Comparison of ENCODE assay signal across 22 cellular contexts in the genomic region with DNA sequence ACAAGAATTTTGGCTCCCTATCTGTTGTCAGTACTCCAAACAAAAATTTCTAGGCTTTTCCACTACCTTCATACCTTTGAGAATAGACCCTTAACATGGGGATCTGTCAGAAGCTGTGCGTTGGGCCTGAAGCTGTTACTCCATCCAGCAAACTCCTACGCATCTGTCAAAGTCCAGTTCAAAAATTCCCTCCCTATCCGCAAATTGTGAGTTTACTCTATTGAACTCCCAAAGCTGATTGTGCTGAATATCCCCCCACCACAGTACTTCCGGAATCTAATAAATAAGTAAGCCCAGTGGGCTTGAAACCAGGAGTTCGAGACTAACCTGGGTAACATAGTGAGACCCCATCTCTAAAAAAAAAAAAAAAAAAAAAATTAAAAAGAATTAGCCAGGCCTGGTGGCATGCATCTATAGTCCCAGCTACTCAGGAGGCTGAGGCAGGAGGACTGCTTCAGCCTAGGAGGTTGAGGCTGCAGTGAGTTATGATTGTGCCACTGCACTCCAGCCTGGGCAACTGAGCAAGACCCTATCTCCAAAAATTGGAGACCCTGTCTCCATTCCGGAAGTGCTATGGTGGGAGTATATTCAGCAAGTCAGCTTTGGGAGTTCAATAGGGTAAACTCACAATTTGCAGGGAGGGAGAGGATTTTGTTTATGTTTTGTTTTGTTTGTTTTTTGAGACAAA. TPM values are rescaled to one million over a fixed set of nuclear protein-coding genes. Genes with fewer than 3 reads are reported as not detected.
A peak's percentile ranks its signal among the peaks of the same experiment; 100 is the strongest.
DNase-seq lines count a peak whose midpoint lies in the region; ATAC-seq and TF ChIP-seq lines count a peak whose summit lies in the region.
"Had no signal": no experiment of that assay in that cellular context is flagged by ENCODE, and none has a peak within 500 bp of the region (broad histone marks: within the 10 kb centered on the region; RNA-seq: fewer than 3 reads in every experiment).

No MANE protein-coding gene starts in this region.

- peaks cover 2% of the 10 kb centered on the region for H3K36me3 ChIP-seq in H7 (replicated peaks; ENCODE audit: control insufficient read depth, insufficient read depth, low read length)
- no peaks in the 10 kb centered on the region for H3K36me3 ChIP-seq in WERI-Rb-1
- no peaks in the 10 kb centered on the region for H3K36me3 ChIP-seq in neural progenitor cell
- no peaks in the 10 kb centered on the region for H3K36me3 ChIP-seq in breast epithelium
- no peaks in the 10 kb centered on the region for H3K36me3 ChIP-seq in colonic mucosa
- H3K36me3 ChIP-seq: SJSA1 had no signal

- no peak overlapping the region; the same call in 1 of the 2 replicates for H3K4me3 ChIP-seq in H7 (ENCODE audit: insufficient read depth, low read depth, low read length)
- peak overlapping the region; percentile 56 for H3K4me3 ChIP-seq in WERI-Rb-1 (ENCODE audit: low read depth, low read length)
- H3K4me3 ChIP-seq in iPS-18c (ENCODE audit: insufficient read depth, low read depth, low read length), result peak overlapping the region; percentile 51
- peak overlapping the region; percentile 90 for H3K4me3 ChIP-seq in neural progenitor cell
- H3K4me3 ChIP-seq in breast epithelium, result no peak overlapping the region
- no peak overlapping the region for H3K4me3 ChIP-seq in colonic mucosa
- H3K4me3 ChIP-seq: psoas muscle, SJSA1 had no signal

- peak overlapping the region; percentile 87 for H3K4me3 Mint-ChIP-seq in neural progenitor cell
- H3K4me3 Mint-ChIP-seq: CD4-positive, CD25-positive, alpha-beta regulatory T cell had no signal

- H3K9me3 Mint-ChIP-seq in neural progenitor cell, result no peaks in the 10 kb centered on the region
- H3K9me3 Mint-ChIP-seq: CD4-positive, CD25-positive, alpha-beta regulatory T cell; IgD-negative memory B cell had no signal

- H3K4me1 ChIP-seq in neural progenitor cell (peaks cover 13% of the 10 kb centered on the region), breast epithelium (peaks cover 0 to 10% of the 10 kb centered on the region in 2 donors), colonic mucosa (peaks cover 3% of the 10 kb centered on the region)
- H3K4me1 ChIP-seq: psoas muscle, SJSA1 had no signal

- TF ChIP-seq CTCF in WERI-Rb-1 (IDR thresholded peaks at IDR 0.05; ENCODE audit: low read depth, low read length), result no peak
- no peak for TF ChIP-seq CTCF in neural progenitor cell (IDR thresholded peaks at IDR 0.05)
- TF ChIP-seq CTCF in breast epithelium (IDR thresholded peaks at IDR 0.05), result no peak
- TF ChIP-seq CTCF in colonic mucosa (IDR thresholded peaks at IDR 0.05), result no peak

- peaks cover 2% of the 10 kb centered on the region for H4K20me1 ChIP-seq in neural progenitor cell (ENCODE audit: low read depth)

- no peak overlapping the region for H3K27ac Mint-ChIP-seq in neural progenitor cell
- H3K27ac Mint-ChIP-seq: IgD-negative memory B cell had no signal

- H3K9me3 ChIP-seq in WERI-Rb-1 (ENCODE audit: severe bottlenecking) (no peaks in the 10 kb centered on the region), iPS-18c (ENCODE audit: control insufficient read depth, insufficient read depth, low read length) (no peaks in the 10 kb centered on the region), neural progenitor cell (ENCODE audit: low read depth) (no peaks in the 10 kb centered on the region), breast epithelium (no peaks in the 10 kb centered on the region), colonic mucosa (no peaks in the 10 kb centered on the region)
- H3K9me3 ChIP-seq: psoas muscle, SJSA1 had no signal

- ATAC-seq in GM21423 (IDR thresholded peaks at IDR 0.05; ENCODE audit: unreplicated experiment), result no peak
- ATAC-seq: left colon, psoas muscle had no signal

- peak overlapping the region; percentile 89 for H3K4me2 ChIP-seq in neural progenitor cell

- H3K36me3 Mint-ChIP-seq in neural progenitor cell, result no peaks in the 10 kb centered on the region
- H3K36me3 Mint-ChIP-seq: CD4-positive, CD25-positive, alpha-beta regulatory T cell; IgD-negative memory B cell had no signal

- H3K27me3 ChIP-seq in H7 (ENCODE audit: control insufficient read depth, insufficient read depth, low read length) (no peaks in the 10 kb centered on the region), WERI-Rb-1 (ENCODE audit: insufficient read depth, low read depth, severe bottlenecking) (no peaks in the 10 kb centered on the region), neural progenitor cell (no peaks in the 10 kb centered on the region), breast epithelium (peaks cover 6 to 29% of the 10 kb centered on the region in 2 donors), colonic mucosa (peaks cover 39% of the 10 kb centered on the region)

- H3K79me2 ChIP-seq in neural progenitor cell (ENCODE audit: low read depth), result peaks cover 15% of the 10 kb centered on the region

- DNase-seq in H7, result peak; percentile 37
- no peak for DNase-seq in WERI-Rb-1
- DNase-seq in neural progenitor cell (ENCODE audit: low spot score), result no peak
- DNase-seq in breast epithelium (ENCODE audit: low spot score in 2 of 2), result no peak
- DNase-seq in GM19240 (ENCODE audit: insufficient read length, low spot score), result no peak
- no peak for DNase-seq in colonic mucosa
- DNase-seq: activated CD4-positive, alpha-beta T cell treated with anti-CD3 and anti-CD28 coated beads, Interleukin-2, amount 50 U/mL, for 1 hour; CD4-positive, CD25-positive, alpha-beta regulatory T cell; GDM1; left colon; midbrain; NCI-H2081 treated with DMSO at 0.1 percent for 48 hours; NCI-H510A treated with DMSO at 0.1 percent for 48 hours; psoas muscle; T-helper 2 cell had no signal

- H3K27ac ChIP-seq in WERI-Rb-1 (peak overlapping the region; percentile 79), neural progenitor cell (no peak overlapping the region), breast epithelium (no peak overlapping the region), colonic mucosa (no peak overlapping the region)
- H3K27ac ChIP-seq: psoas muscle, SJSA1, VCaP had no signal

- H3K4me1 Mint-ChIP-seq in neural progenitor cell, result peaks cover 20% of the 10 kb centered on the region

- H3F3A ChIP-seq in neural progenitor cell (ENCODE audit: low read depth), result peaks cover 18% of the 10 kb centered on the region

- no peak for TF ChIP-seq POLR2A in breast epithelium (IDR thresholded peaks at IDR 0.05)

- peaks cover 15% of the 10 kb centered on the region for H3K27me3 Mint-ChIP-seq in neural progenitor cell (ENCODE audit: insufficient read depth, low read depth)

- no peak overlapping the region for H2AFZ ChIP-seq in neural progenitor cell (replicated peaks)

- intact Hi-C loops in breast epithelium (cut with DNase I; ENCODE audit: low total_unique reads) (no loop called here), colonic mucosa (cut with DNase I) (no loop called here)

- H3K9ac ChIP-seq in neural progenitor cell (no peak overlapping the region), colonic mucosa (ENCODE audit: low read depth in 2 of 2, low read length in 2 of 2) (no peak overlapping the region)

RNA-seq across cellular contexts. Expression of gene FBN3, which starts 0.9 kb away (rescaled TPM):
- total RNA-seq in H7 (2014; rRNA removed; shearing (Covaris generic)), result 13.7 and 15.9 TPM in 2 replicates
- total RNA-seq in neural progenitor cell (ENCODE audit: low replicate concordance), result 23.0 and 33.0 TPM in 2 replicates
- total RNA-seq in breast epithelium, result 1 to 10 TPM in 1 of 3 donors, under 1 TPM in 1, not detected in 1; 0.66 to 7.9 TPM
- total RNA-seq in colonic mucosa, result under 1 TPM in 1 of 2 donors, not detected in 1; 0.05 TPM
- total RNA-seq: left colon, M059J, SJSA1, subcutaneous adipose tissue had no signal

RNA-seq across cellular contexts. Expression of gene CERS4, which starts 58.8 kb away (rescaled TPM):
- 116 and 117 TPM in 2 replicates for total RNA-seq in H7 (2014; rRNA removed; shearing (Covaris generic))
- total RNA-seq in neural progenitor cell (ENCODE audit: low replicate concordance) (34.1 and 76.0 TPM in 2 replicates), breast epithelium (100 to 1,000 TPM in 1 of 3 donors, 10 to 100 TPM in 2; 26.4 to 141 (median 64.1) TPM), colonic mucosa (1 to 10 TPM; 2.9 to 5.3 TPM)
- total RNA-seq: SJSA1 had no signal

Comparison
In these comparisons a context has a peak if more than half of its experiments do, and no peak if none do; other contexts are left out.
1. H3K4me3 ChIP-seq: peak in WERI-Rb-1 (single experiment), iPS-18c (single experiment) and neural progenitor cell (single experiment); none in H7 (single experiment), breast epithelium (0 of 3) and colonic mucosa (single experiment).